2 cellular contexts compared by ENCODE assay signal in the genomic region with DNA sequence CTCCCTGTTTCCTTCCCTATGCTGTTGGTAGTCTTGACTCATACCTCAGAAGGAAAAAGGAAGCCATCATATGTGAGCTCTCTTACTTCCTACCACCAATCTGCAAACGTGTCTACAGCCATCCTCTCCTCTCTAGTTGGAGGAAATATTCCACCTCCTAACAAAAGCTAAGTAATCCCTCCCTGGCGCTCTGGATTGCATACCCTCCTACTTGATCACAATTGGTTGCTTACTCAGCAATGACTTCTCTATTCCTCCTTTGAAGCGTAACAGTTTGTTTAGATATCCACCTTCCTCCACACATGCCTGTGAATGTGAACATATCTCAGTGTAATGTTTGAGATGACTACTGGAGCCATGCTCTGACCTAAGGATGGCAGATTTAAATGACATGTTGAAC.
A peak's percentile ranks its signal among the peaks of the same experiment; 100 is the strongest.
TF ChIP-seq lines count a peak whose summit lies in the region.

No MANE protein-coding gene starts in this region.

TF ChIP-seq in A549, 52 proteins besides CTCF, POLR2A, EP300 and RAD21:
- TF ChIP-seq, protein P1, sequence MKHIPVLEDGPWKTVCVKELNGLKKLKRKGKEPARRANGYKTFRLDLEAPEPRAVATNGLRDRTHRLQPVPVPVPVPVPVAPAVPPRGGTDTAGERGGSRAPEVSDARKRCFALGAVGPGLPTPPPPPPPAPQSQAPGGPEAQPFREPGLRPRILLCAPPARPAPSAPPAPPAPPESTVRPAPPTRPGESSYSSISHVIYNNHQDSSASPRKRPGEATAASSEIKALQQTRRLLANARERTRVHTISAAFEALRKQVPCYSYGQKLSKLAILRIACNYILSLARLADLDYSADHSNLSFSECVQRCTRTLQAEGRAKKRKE (CRISPR knock-in tag; IDR thresholded peaks at IDR 0.05; ENCODE audit: low read depth): no peak
- TF ChIP-seq JUNB (IDR thresholded peaks at IDR 0.05) (no peak), JUN (IDR thresholded peaks at IDR 0.05) (0 out of 5 replicates have a peak, but pooled peaks of 1 of the 2 experiments have one; percentile 27), CHD2 (IDR thresholded peaks at IDR 0.05; ENCODE audit: low read length, partially characterized antibody) (no peak), MAFK (IDR thresholded peaks at IDR 0.05; ENCODE audit: partially characterized antibody) (peak; percentile 36)

TF ChIP-seq in IMR-90, 13 proteins besides CTCF, POLR2A, EP300 and RAD21:
- TF ChIP-seq MAZ (IDR thresholded peaks at IDR 0.05; ENCODE audit: borderline replicate concordance, low read depth, low read length) (no peak), CEBPB (IDR thresholded peaks at IDR 0.05; ENCODE audit: low read depth, low read length) (0 out of 2 replicates have a peak, but pooled peaks have one; percentile 7), MAFK (IDR thresholded peaks at IDR 0.05; ENCODE audit: low read depth, low read length) (peak; percentile 58; the same call in 1 of the 2 replicates)
